29 cellular contexts compared by ENCODE assay signal in genomic region chr9:23015557-23015956, GRCh38.
"Had no signal": no experiment of that assay in that cellular context is flagged by ENCODE, and none has a peak within 500 bp of the region (broad histone marks: within the 10 kb centered on the region; RNA-seq: fewer than 3 reads in every experiment).

No MANE protein-coding gene starts in this region.

- H3K4me1 Mint-ChIP-seq: natural killer cell; nephron; neural progenitor cell; stimulated activated effector memory CD8-positive, alpha-beta T cell treated with anti-CD3 and anti-CD28 coated beads, Interleukin-12 subunit alpha, Interleukin-12 subunit beta, amount 100 ng/mL, for 72 hours; stimulated activated naive CD8-positive, alpha-beta T cell treated with anti-CD3 and anti-CD28 coated beads, Interleukin-15, amount 100 ng/mL, for 72 hours had no signal

- H3K4me3 ChIP-seq: neural progenitor cell, ovary, psoas muscle, right lobe of liver, sigmoid colon, suprapubic skin, testis, tibial artery, transverse colon, upper lobe of right lung, uterus had no signal

- H3K27ac ChIP-seq: neural progenitor cell, ovary, parathyroid adenoma, psoas muscle, right lobe of liver, sigmoid colon, suprapubic skin, testis, tibial artery, transverse colon, upper lobe of right lung, uterus had no signal

- H3K9ac ChIP-seq: neural progenitor cell, parathyroid adenoma had no signal

- H3K9me3 Mint-ChIP-seq: nephron; neural progenitor cell; stimulated activated naive CD8-positive, alpha-beta T cell treated with anti-CD3 and anti-CD28 coated beads, Interleukin-15, amount 100 ng/mL, for 72 hours; type B pancreatic cell had no signal

- DNase-seq: natural killer cell; occipital lobe; ovary; posterior cingulate gyrus; psoas muscle; right cardiac atrium; right lobe of liver; sigmoid colon; small intestine; stimulated activated CD4-positive, alpha-beta T cell treated with anti-CD3 and anti-CD28 coated beads, Interleukin-15, amount 100 ng/mL, for 24 hours; stimulated activated CD4-positive, alpha-beta T cell treated with anti-CD3 and anti-CD28 coated beads, Interleukin-2, amount 100 ng/mL, for 24 hours; stimulated activated CD4-positive, alpha-beta T cell treated with anti-CD3 and anti-CD28 coated beads, Interleukin-2, amount 100 ng/mL, for 48 hours; stimulated activated CD4-positive, alpha-beta T cell treated with anti-CD3 and anti-CD28 coated beads, Interleukin-4, amount 100 ng/mL, for 24 hours; stimulated activated naive CD4-positive, alpha-beta T cell; stimulated activated naive CD8-positive, alpha-beta T cell treated with anti-CD3 and anti-CD28 coated beads, Interleukin-15, amount 100 ng/mL, for 72 hours; stimulated activated naive CD8-positive, alpha-beta T cell treated with anti-CD3 and anti-CD28 coated beads, Interleukin-15, Interleukin-2, amounts not matched to agents 100 U/mL and 50 U/mL, for 24 hours; substantia nigra; testis; tibial artery; transverse colon; upper lobe of right lung; uterus had no signal

- H3K79me2 ChIP-seq: parathyroid adenoma had no signal

- H2AFZ ChIP-seq: neural progenitor cell, parathyroid adenoma had no signal

- H3K27me3 Mint-ChIP-seq: progenitor cell of endocrine pancreas; stimulated activated naive CD8-positive, alpha-beta T cell treated with anti-CD3 and anti-CD28 coated beads, Interleukin-15, amount 100 ng/mL, for 72 hours; type B pancreatic cell had no signal

- H3K4me2 ChIP-seq: neural progenitor cell had no signal

- H3K27ac Mint-ChIP-seq: natural killer cell; nephron; neural progenitor cell; progenitor cell of endocrine pancreas; stimulated activated effector memory CD8-positive, alpha-beta T cell treated with anti-CD3 and anti-CD28 coated beads, Interleukin-12 subunit alpha, Interleukin-12 subunit beta, amount 100 ng/mL, for 72 hours; stimulated activated naive CD8-positive, alpha-beta T cell treated with anti-CD3 and anti-CD28 coated beads, Interleukin-15, amount 100 ng/mL, for 72 hours; type B pancreatic cell had no signal

- H3K9me3 ChIP-seq: ovary, psoas muscle, right lobe of liver, sigmoid colon, suprapubic skin, testis, tibial artery, transverse colon, upper lobe of right lung, uterus had no signal

- H3K27me3 ChIP-seq: neural progenitor cell, ovary, right lobe of liver, sigmoid colon, suprapubic skin, testis, tibial artery, transverse colon, upper lobe of right lung, uterus had no signal

- H3K36me3 Mint-ChIP-seq: natural killer cell; neural progenitor cell; stimulated activated effector memory CD8-positive, alpha-beta T cell treated with anti-CD3 and anti-CD28 coated beads, Interleukin-12 subunit alpha, Interleukin-12 subunit beta, amount 100 ng/mL, for 72 hours; type B pancreatic cell had no signal

- H3K4me1 ChIP-seq: neural progenitor cell, parathyroid adenoma, psoas muscle, right lobe of liver, sigmoid colon, suprapubic skin, testis, tibial artery, transverse colon, upper lobe of right lung, uterus had no signal

- H3K4me3 Mint-ChIP-seq: natural killer cell; nephron; neural progenitor cell; stimulated activated effector memory CD8-positive, alpha-beta T cell treated with anti-CD3 and anti-CD28 coated beads, Interleukin-12 subunit alpha, Interleukin-12 subunit beta, amount 100 ng/mL, for 72 hours; stimulated activated naive CD8-positive, alpha-beta T cell treated with anti-CD3 and anti-CD28 coated beads, Interleukin-15, amount 100 ng/mL, for 72 hours; type B pancreatic cell had no signal

- ATAC-seq: natural killer cell; psoas muscle; right cardiac atrium; right lobe of liver; stimulated activated effector memory CD8-positive, alpha-beta T cell treated with anti-CD3 and anti-CD28 coated beads, Interleukin-12 subunit alpha, Interleukin-12 subunit beta, amount 100 ng/mL, for 72 hours; stimulated activated naive CD8-positive, alpha-beta T cell treated with anti-CD3 and anti-CD28 coated beads, Interleukin-15, amount 100 ng/mL, for 72 hours; stimulated activated naive CD8-positive, alpha-beta T cell treated with anti-CD3 and anti-CD28 coated beads, Interleukin-15, Interleukin-2, amounts not matched to agents 100 U/mL and 50 U/mL, for 24 hours; upper lobe of right lung had no signal

- H3K36me3 ChIP-seq: neural progenitor cell, ovary, right lobe of liver, sigmoid colon, suprapubic skin, tibial artery, transverse colon, upper lobe of right lung, uterus had no signal
